11 cellular contexts compared by ENCODE assay signal in genomic region chr4:2805712-2806391, GRCh38. TPM values are rescaled to one million over a fixed set of nuclear protein-coding genes. Genes with fewer than 3 reads are reported as not detected.
DNase-seq lines count a peak whose midpoint lies in the region; ATAC-seq and TF ChIP-seq lines count a peak whose summit lies in the region.
"Had no signal": no experiment of that assay in that cellular context is flagged by ENCODE, and none has a peak within 500 bp of the region (broad histone marks: within the 10 kb centered on the region; RNA-seq: fewer than 3 reads in every experiment).

No MANE protein-coding gene starts in this region.

- H3K4me2 ChIP-seq in Karpas-422 (ENCODE audit: low read depth, low read length, poor library complexity, severe bottlenecking): peak overlapping the region; percentile 39

- H3K4me1 Mint-ChIP-seq in chondrocyte (ENCODE audit: low read depth): peaks cover 40% of the 10 kb centered on the region
- H3K4me1 Mint-ChIP-seq in stimulated activated memory B cell treated with anti-CD40 and anti-IgM and Interleukin-4, amounts not matched to agents 10 μg/mL and 1 μg/mL and 100 μg/mL, for 72 hours: peaks cover 77% of the 10 kb centered on the region
- peaks cover 11% of the 10 kb centered on the region for H3K4me1 Mint-ChIP-seq in HFFc6 (ENCODE audit: low read depth)

- H2AFZ ChIP-seq in Karpas-422 (ENCODE audit: low read length): no peak overlapping the region
- H2AFZ ChIP-seq: parathyroid adenoma had no signal

- peaks cover 60% of the 10 kb centered on the region for H3K4me1 ChIP-seq in Karpas-422 (ENCODE audit: low read length)
- H3K4me1 ChIP-seq: parathyroid adenoma had no signal

- H3K4me3 ChIP-seq in Karpas-422 (ENCODE audit: low read length): no peak overlapping the region
- no peak overlapping the region for H3K4me3 ChIP-seq in MG63

- 0 out of 2 replicates have a peak overlapping the region, but pooled peaks have one; percentile 49 for H3K9ac ChIP-seq in Karpas-422 (ENCODE audit: low read length)
- H3K9ac ChIP-seq: parathyroid adenoma had no signal

- H3K27me3 Mint-ChIP-seq in chondrocyte (ENCODE audit: low read depth) (no peaks in the 10 kb centered on the region), HFFc6 (ENCODE audit: insufficient read depth) (no peaks in the 10 kb centered on the region)
- no peaks in the 10 kb centered on the region for H3K27me3 Mint-ChIP-seq in stimulated activated memory B cell treated with anti-CD40 and anti-IgM and Interleukin-4, amounts not matched to agents 10 μg/mL and 1 μg/mL and 100 μg/mL, for 72 hours

- 0 out of 2 replicates have a peak overlapping the region, but pooled peaks have one; percentile 68 for H3K27ac ChIP-seq in Karpas-422 (ENCODE audit: low read length)
- H3K27ac ChIP-seq: parathyroid adenoma had no signal

- no peaks in the 10 kb centered on the region for H3K79me2 ChIP-seq in Karpas-422 (ENCODE audit: low read length)

- H3K27me3 ChIP-seq in Karpas-422 (ENCODE audit: low read length) (no peaks in the 10 kb centered on the region), MG63 (no peaks in the 10 kb centered on the region)

- no peaks in the 10 kb centered on the region for H4K20me1 ChIP-seq in Karpas-422 (ENCODE audit: insufficient read depth, low read depth, low read length)

- intact Hi-C loops in left colon (cut with DNase I, micrococcal nuclease): no loop called here

- H3K36me3 Mint-ChIP-seq in chondrocyte (ENCODE audit: low read depth) (peaks cover 5% of the 10 kb centered on the region), HFFc6 (ENCODE audit: low read depth) (no peaks in the 10 kb centered on the region)
- no peaks in the 10 kb centered on the region for H3K36me3 Mint-ChIP-seq in stimulated activated memory B cell treated with anti-CD40 and anti-IgM and Interleukin-4, amounts not matched to agents 10 μg/mL and 1 μg/mL and 100 μg/mL, for 72 hours

- H3K4me3 Mint-ChIP-seq in chondrocyte (ENCODE audit: unreplicated experiment) (no peak overlapping the region), HFFc6 (no peak overlapping the region)
- H3K4me3 Mint-ChIP-seq in stimulated activated memory B cell treated with anti-CD40 and anti-IgM and Interleukin-4, amounts not matched to agents 10 μg/mL and 1 μg/mL and 100 μg/mL, for 72 hours: peak overlapping the region; percentile 55

- H3K9me3 Mint-ChIP-seq in chondrocyte (ENCODE audit: low read depth) (no peaks in the 10 kb centered on the region), HFFc6 (no peaks in the 10 kb centered on the region)
- no peaks in the 10 kb centered on the region for H3K9me3 Mint-ChIP-seq in stimulated activated memory B cell treated with anti-CD40 and anti-IgM and Interleukin-4, amounts not matched to agents 10 μg/mL and 1 μg/mL and 100 μg/mL, for 72 hours

- no peaks in the 10 kb centered on the region for H3K36me3 ChIP-seq in Karpas-422 (ENCODE audit: insufficient read depth, low read length)
- no peaks in the 10 kb centered on the region; the same call in 1 of the 2 replicates for H3K36me3 ChIP-seq in MG63

- TF ChIP-seq CTCF in chondrocyte (IDR thresholded peaks at IDR 0.05) (no peak), HFFc6 (IDR thresholded peaks at IDR 0.05) (no peak)

- H3K27ac Mint-ChIP-seq in chondrocyte (ENCODE audit: unreplicated experiment) (no peak overlapping the region), HFFc6 (no peak overlapping the region)
- H3K27ac Mint-ChIP-seq in stimulated activated memory B cell treated with anti-CD40 and anti-IgM and Interleukin-4, amounts not matched to agents 10 μg/mL and 1 μg/mL and 100 μg/mL, for 72 hours: peak overlapping the region; percentile 77

- DNase-seq in Karpas-422 (no peak), chondrocyte (ENCODE audit: low spot score) (peak; percentile 84), left colon (peak; percentile 91 to 97), HFFc6 (no peak), CD1c-positive myeloid dendritic cell (ENCODE audit: extremely low spot score) (no peak), MG63 (no peak)
- no peak for DNase-seq in activated effector memory CD4-positive, alpha-beta T cell treated with Interleukin-2 at 50 U/mL for 16 hours
- DNase-seq: activated CD4-positive, alpha-beta T cell treated with anti-CD3 and anti-CD28 coated beads for 4 hours; SHP77 treated with DMSO at 0.1 percent for 48 hours had no signal

- H3K9me3 ChIP-seq in Karpas-422 (ENCODE audit: low read length): no peaks in the 10 kb centered on the region
- H3K9me3 ChIP-seq in MG63: no peaks in the 10 kb centered on the region

- ATAC-seq in left colon: peak; percentile 86
- peak; percentile 4 for ATAC-seq in stimulated activated memory B cell treated with anti-CD40 and anti-IgM and Interleukin-4, amounts not matched to agents 10 μg/mL and 1 μg/mL and 100 μg/mL, for 72 hours

- no peaks in the 10 kb centered on the region for H3K9me2 ChIP-seq in Karpas-422 (replicated peaks; ENCODE audit: insufficient read depth, low read length)

RNA-seq across cellular contexts. Expression of gene SH3BP2, which starts 13.0 kb away (rescaled TPM):
- total RNA-seq in Karpas-422 (2014; rRNA removed; shearing (Covaris generic); ENCODE audit: low replicate concordance): 17.2 and 29.9 TPM in 2 replicates
- total RNA-seq in chondrocyte (50.1 to 63.1 TPM (median 59.8 TPM) in 3 replicates), left colon (10 to 100 TPM; 54.3 to 75.2 TPM)
- 10 to 100 TPM; 17.6 to 25.4 (median 20.5) TPM for total RNA-seq in HFFc6 (2021; fragmentation: NEBNext Ultra II Directional; extraction: Animal tissue kit (Norgen Biotek cat#: 25700))
- 9.0 and 9.6 TPM in 2 replicates for total RNA-seq in MG63 (2014; rRNA removed; shearing (Covaris generic); ENCODE audit: low replicate concordance)

RNA-seq across cellular contexts. Expression of gene ADD1, which starts 37.8 kb away (rescaled TPM):
- 62.9 and 69.7 TPM in 2 replicates for total RNA-seq in Karpas-422 (2014; rRNA removed; shearing (Covaris generic); ENCODE audit: low replicate concordance)
- total RNA-seq in chondrocyte: 240 to 269 TPM (median 256 TPM) in 3 replicates
- 100 to 1,000 TPM; 250 to 254 TPM for total RNA-seq in left colon
- 100 to 1,000 TPM; 276 to 332 (median 321) TPM for total RNA-seq in HFFc6 (2021; fragmentation: NEBNext Ultra II Directional; extraction: Animal tissue kit (Norgen Biotek cat#: 25700))
- total RNA-seq in MG63 (2014; rRNA removed; shearing (Covaris generic); ENCODE audit: low replicate concordance): 62.5 and 77.3 TPM in 2 replicates

RNA-seq across cellular contexts. Expression of gene TNIP2, which starts 49.7 kb away (rescaled TPM):
- 30.6 and 92.0 TPM in 2 replicates for total RNA-seq in Karpas-422 (2014; rRNA removed; shearing (Covaris generic); ENCODE audit: low replicate concordance)
- total RNA-seq in chondrocyte (23.3 to 30.7 TPM (median 29.0 TPM) in 3 replicates), left colon (10 to 100 TPM; 47.1 to 63.6 TPM)
- total RNA-seq in HFFc6 (2021; fragmentation: NEBNext Ultra II Directional; extraction: Animal tissue kit (Norgen Biotek cat#: 25700)): 10 to 100 TPM; 28.6 to 32.0 (median 30.9) TPM
- total RNA-seq in MG63 (2014; rRNA removed; shearing (Covaris generic); ENCODE audit: low replicate concordance): 32.5 and 78.0 TPM in 2 replicates

Comparison
In these comparisons a context has a peak if more than half of its experiments do, and no peak if none do; other contexts are left out.
1. DNase-seq: peak in chondrocyte (single experiment) and left colon (2 of 2); none in Karpas-422 (single experiment), activated effector memory CD4-positive, alpha-beta T cell treated with Interleukin-2 at 50 U/mL for 16 hours (single experiment), HFFc6 (single experiment), CD1c-positive myeloid dendritic cell (single experiment) and MG63 (single experiment).